ENCODE assay signal across 22 cellular contexts in the genomic region with DNA sequence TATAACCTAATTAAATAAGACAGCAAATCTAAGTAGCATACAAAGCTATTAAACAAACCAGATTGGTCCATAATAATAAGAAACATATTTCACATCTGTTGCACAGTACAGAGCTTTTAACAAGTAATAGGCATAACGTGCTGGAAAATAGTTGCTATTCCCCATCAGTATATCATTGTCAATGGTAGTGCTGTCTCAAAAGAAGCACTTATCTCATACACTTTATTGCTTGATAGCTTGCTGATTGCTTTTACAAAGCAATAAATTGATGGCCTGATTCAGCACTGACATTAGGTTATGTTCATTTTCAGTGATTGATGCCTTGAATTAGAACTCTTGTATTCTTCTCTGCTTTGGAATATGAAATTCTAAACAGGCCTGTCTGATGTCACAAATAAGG.
DNase-seq lines count a peak whose midpoint lies in the region; ATAC-seq and TF ChIP-seq lines count a peak whose summit lies in the region.
"Had no signal": no experiment of that assay in that cellular context is flagged by ENCODE, and none has a peak within 500 bp of the region (broad histone marks: within the 10 kb centered on the region; RNA-seq: fewer than 3 reads in every experiment).

No MANE protein-coding gene starts in this region.

- H3K27ac ChIP-seq in sigmoid colon, result no peak overlapping the region
- H3K27ac ChIP-seq: BLaER1, GM23248, HL-60, KMS-11, Peyer's patch, SK-N-MC had no signal

- intact Hi-C loops in posterior vena cava (cut with DNase I), result no loop called here
- intact Hi-C loops in sigmoid colon (cut with DNase I), result no loop called here

- no peak for ATAC-seq in GM21367 (IDR thresholded peaks at IDR 0.05; ENCODE audit: unreplicated experiment)

- TF ChIP-seq POLR2A in sigmoid colon (IDR thresholded peaks at IDR 0.05), result no peak

- H3K9me3 ChIP-seq in sigmoid colon, result no peaks in the 10 kb centered on the region
- H3K9me3 ChIP-seq: BLaER1, Peyer's patch had no signal

- H3K4me1 ChIP-seq in sigmoid colon, result no peaks in the 10 kb centered on the region
- H3K4me1 ChIP-seq: BLaER1, Peyer's patch had no signal

- no peak for TF ChIP-seq EP300 in sigmoid colon (IDR thresholded peaks at IDR 0.05)

- H3K27me3 ChIP-seq in sigmoid colon, result no peaks in the 10 kb centered on the region
- H3K27me3 ChIP-seq: BLaER1, Peyer's patch had no signal

- H3K4me3 ChIP-seq in sigmoid colon, result no peak overlapping the region
- H3K4me3 ChIP-seq: BLaER1, GM23248, Peyer's patch, SK-N-MC had no signal

- 17 to 48% methylated on average over 1 of the region's 1 CpG for WGBS in sigmoid colon, 2 donors

- no peak for TF ChIP-seq CTCF in sigmoid colon (IDR thresholded peaks at IDR 0.05)

- peak; percentile 60 for DNase-seq in DMS153 (lab: John Stamatoyannopoulos, UW)
- peak; percentile 28 for DNase-seq in NCI-H1105 (lab: John Stamatoyannopoulos, UW)
- DNase-seq in NCI-H1436 treated with DMSO at 0.1 percent for 48 hours (lab: John Stamatoyannopoulos, UW), result peak; percentile 99
- DNase-seq in NCI-H69 (lab: John Stamatoyannopoulos, UW), result peak; percentile 73
- DNase-seq in NCI-H2227 (lab: John Stamatoyannopoulos, UW; ENCODE audit: unreplicated experiment), result no peak
- no peak for DNase-seq in posterior vena cava (ENCODE audit: low spot score)
- DNase-seq in sigmoid colon, result no peak
- DNase-seq: CD4-positive, CD25-positive, alpha-beta regulatory T cell; DMS53; GM23248; H7; MM.1S; NCI-H226; NCI-H510A; Peyer's patch; SHP77 treated with DMSO at 0.1 percent for 48 hours; T-helper 2 cell had no signal

- H3K36me3 ChIP-seq in sigmoid colon, result no peaks in the 10 kb centered on the region
- H3K36me3 ChIP-seq: BLaER1, Peyer's patch had no signal

Comparison
In these comparisons a context has a peak if more than half of its experiments do, and no peak if none do; other contexts are left out.
1. DNase-seq: peak in DMS153 (single experiment), NCI-H1105 (single experiment), NCI-H1436 treated with DMSO at 0.1 percent for 48 hours (single experiment) and NCI-H69 (single experiment); none in NCI-H2227 (single experiment), posterior vena cava (single experiment) and sigmoid colon (single experiment).